ENCODE assay signal across 20 cellular contexts in genomic region chr2:149421791-149422190, GRCh38.
A peak's percentile ranks its signal among the peaks of the same experiment; 100 is the strongest.
DNase-seq lines count a peak whose midpoint lies in the region; ATAC-seq, FAIRE-seq and TF ChIP-seq lines count a peak whose summit lies in the region.
"Had no signal": no experiment of that assay in that cellular context is flagged by ENCODE, and none has a peak within 500 bp of the region (broad histone marks: within the 10 kb centered on the region; RNA-seq: fewer than 3 reads in every experiment).

No MANE protein-coding gene starts in this region.

- H3K4me2 ChIP-seq in keratinocyte (ENCODE audit: control insufficient read depth, extremely low read depth, insufficient read depth, low read depth, low read length) (peak overlapping the region; percentile 62), skeletal muscle satellite cell (ENCODE audit: low read length) (no peak overlapping the region)
- H3K4me2 ChIP-seq: KMS-11 had no signal

- H3K36me3 ChIP-seq in Peyer's patch (no peaks in the 10 kb centered on the region), keratinocyte (ENCODE audit: control insufficient read depth in 2 of 2, extremely low read depth in 1 of 2, insufficient read depth in 2 of 2, low read length in 2 of 2) (no peaks in the 10 kb centered on the region), skeletal muscle satellite cell (ENCODE audit: insufficient read depth, low read length) (no peaks in the 10 kb centered on the region)

- no peak overlapping the region for H2AFZ ChIP-seq in keratinocyte (ENCODE audit: control insufficient read depth, low read length)

- DNase-seq in HFFc6, result no peak
- no peak for DNase-seq in Peyer's patch
- DNase-seq in keratinocyte (ENCODE audit: low read depth, low spot score), result no peak
- no peak for DNase-seq in DMS 273 (lab: John Stamatoyannopoulos, UW; ENCODE audit: unreplicated experiment)
- DNase-seq in MV-4-11 (lab: John Stamatoyannopoulos, UW), result no peak
- DNase-seq in NCI-H2081 treated with DMSO at 0.1 percent for 48 hours (lab: John Stamatoyannopoulos, UW), result no peak
- DNase-seq: DMS153, NCI-H1048, NCI-H1436 treated with DMSO at 0.1 percent for 48 hours, NCI-H2029 treated with DMSO at 0.1 percent for 48 hours, NCI-H2171 treated with DMSO at 0.1 percent for 48 hours, NCI-H774 had no signal

- H3K27me3 ChIP-seq in Peyer's patch (no peaks in the 10 kb centered on the region), keratinocyte (ENCODE audit: control insufficient read depth, extremely low read depth, insufficient read depth, low read length) (no peaks in the 10 kb centered on the region), skeletal muscle satellite cell (ENCODE audit: control insufficient read depth, insufficient read depth, low read length) (no peaks in the 10 kb centered on the region)

- peak; percentile 52 for FAIRE-seq in keratinocyte (lab: Jason Lieb, UNC)
- FAIRE-seq: GM12878, HepG2 had no signal

- H3K4me1 ChIP-seq in Peyer's patch, result peaks cover 0 to 11% (median 0%) of the 10 kb centered on the region in 4 donors
- H3K4me1 ChIP-seq in keratinocyte (ENCODE audit: control insufficient read depth, extremely low read depth, insufficient read depth, low read length), result peaks cover 19% of the 10 kb centered on the region
- peaks cover 18% of the 10 kb centered on the region for H3K4me1 ChIP-seq in skeletal muscle satellite cell (ENCODE audit: control insufficient read depth, insufficient read depth, low read length)

- no peak for TF ChIP-seq POLR2A in Peyer's patch (IDR thresholded peaks at IDR 0.05)

- ATAC-seq in GM18517 (IDR thresholded peaks at IDR 0.05; ENCODE audit: unreplicated experiment), result no peak
- ATAC-seq: GM12878, HepG2 had no signal

- dilution Hi-C loops in keratinocyte (cut with MboI; ENCODE audit: extremely low pct_ligation_motif_present, low sequenced_read_pairs), result no loop called here

- H3K4me3 Mint-ChIP-seq in HFFc6, result no peak overlapping the region
- H3K4me3 Mint-ChIP-seq: CD14-positive monocyte; T-helper 2 cell treated with Interferon-gamma antibody and Interleukin-4, amounts not matched to agents 5 μg/mL and 100 μg/mL, for 36 hours had no signal

- H3K4me1 Mint-ChIP-seq in HFFc6 (ENCODE audit: low read depth), result peaks cover 69% of the 10 kb centered on the region
- H3K4me1 Mint-ChIP-seq: CD14-positive monocyte had no signal

- no peaks in the 10 kb centered on the region for H3K9me1 ChIP-seq in keratinocyte (ENCODE audit: control insufficient read depth, extremely low read depth, insufficient read depth, low read length)

- peak overlapping the region in 3 of 4 donors; percentile 36 to 69 (median 46) for H3K27ac ChIP-seq in Peyer's patch
- peak overlapping the region; percentile 49 for H3K27ac ChIP-seq in keratinocyte (ENCODE audit: control insufficient read depth, insufficient read depth, low read length)
- H3K27ac ChIP-seq: KMS-11, SK-N-MC had no signal

- H3K9me3 ChIP-seq in Peyer's patch, result no peaks in the 10 kb centered on the region
- no peaks in the 10 kb centered on the region for H3K9me3 ChIP-seq in keratinocyte (ENCODE audit: control insufficient read depth, low read depth, low read length)
- no peaks in the 10 kb centered on the region for H3K9me3 ChIP-seq in skeletal muscle satellite cell (replicated peaks; ENCODE audit: low read length)

- no peaks in the 10 kb centered on the region for H3K79me2 ChIP-seq in keratinocyte (ENCODE audit: control insufficient read depth, insufficient read depth, low read length)

- no peaks in the 10 kb centered on the region; the same call in 1 of the 2 replicates for H3K27me3 Mint-ChIP-seq in HFFc6 (ENCODE audit: insufficient read depth)

- TF ChIP-seq CTCF in HFFc6 (IDR thresholded peaks at IDR 0.05) (no peak), Peyer's patch (IDR thresholded peaks at IDR 0.05) (no peak), keratinocyte (optimal IDR thresholded peaks at IDR 0.05 in 1 of 3, IDR thresholded peaks at IDR 0.05 in 1 of 3, conservative IDR thresholded peaks at IDR 0.05 in 1 of 3; ENCODE audit: extremely low read depth in 1 of 3, insufficient read depth in 2 of 3, low read length in 3 of 3) (no peak)

- H3K27ac Mint-ChIP-seq in HFFc6, result peak overlapping the region; percentile 81
- H3K27ac Mint-ChIP-seq: T-helper 2 cell treated with Interferon-gamma antibody and Interleukin-4, amounts not matched to agents 5 μg/mL and 100 μg/mL, for 36 hours had no signal

- peaks cover 22% of the 10 kb centered on the region for H3K36me3 Mint-ChIP-seq in HFFc6 (ENCODE audit: low read depth)
- H3K36me3 Mint-ChIP-seq: CD14-positive monocyte had no signal

- no peaks in the 10 kb centered on the region for H4K20me1 ChIP-seq in keratinocyte (ENCODE audit: control insufficient read depth, extremely low read depth, insufficient read depth, low read length)

- H3K9ac ChIP-seq in keratinocyte (ENCODE audit: control insufficient read depth, extremely low read depth, insufficient read depth, low read length) (peak overlapping the region; percentile 30), skeletal muscle satellite cell (ENCODE audit: low read depth, low read length) (peak overlapping the region; percentile 15)
- H3K9ac ChIP-seq: KMS-11 had no signal

- no peaks in the 10 kb centered on the region for H3K9me3 Mint-ChIP-seq in HFFc6
- H3K9me3 Mint-ChIP-seq: T-helper 2 cell treated with Interferon-gamma antibody and Interleukin-4, amounts not matched to agents 5 μg/mL and 100 μg/mL, for 36 hours had no signal

- H3K4me3 ChIP-seq in Peyer's patch (no peak overlapping the region), keratinocyte (ENCODE audit: control insufficient read depth in 2 of 3, extremely low read depth in 1 of 3, insufficient read depth in 2 of 3, low read depth in 1 of 3, low read length in 3 of 3) (no peak overlapping the region), skeletal muscle satellite cell (ENCODE audit: low read length) (no peak overlapping the region)
- H3K4me3 ChIP-seq: GM12878, SK-N-MC had no signal
